1 cellular context compared by ENCODE assay signal in the genomic region with DNA sequence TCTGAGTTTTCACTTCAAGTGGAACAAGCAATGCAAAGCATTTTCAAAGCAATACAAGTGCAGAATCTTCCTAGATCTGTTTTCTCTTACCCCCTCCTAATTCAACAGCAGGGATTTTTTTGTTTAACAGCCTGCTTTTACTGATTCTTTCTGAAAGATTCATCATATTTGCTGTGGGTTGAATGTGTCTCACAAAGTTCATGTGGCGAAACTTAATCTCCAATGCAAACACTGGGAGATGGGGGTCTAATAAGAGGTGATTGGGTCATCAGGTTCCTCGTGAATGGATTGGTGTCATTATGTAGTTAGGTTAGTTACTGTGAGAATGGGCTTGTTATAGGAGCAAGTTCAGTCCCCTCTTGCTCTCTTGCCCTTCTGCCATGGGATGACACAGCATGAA.
A peak's percentile ranks its signal among the peaks of the same experiment; 100 is the strongest.
TF ChIP-seq lines count a peak whose summit lies in the region.

No MANE protein-coding gene starts in this region.

TF ChIP-seq in HepG2, 621 proteins besides CTCF, POLR2A, EP300 and RAD21 (continued from another document):
- TF ChIP-seq ZFP82 (CRISPR knock-in tag; IDR thresholded peaks at IDR 0.05; ENCODE audit: borderline replicate concordance): no peak
- TF ChIP-seq ZNF501 (CRISPR knock-in tag; IDR thresholded peaks at IDR 0.05): no peak
- peak; percentile 59 for TF ChIP-seq HNF4G (IDR thresholded peaks at IDR 0.05; ENCODE audit: borderline replicate concordance, low read depth, low read length)
- TF ChIP-seq HNF4G (CRISPR knock-in tag; IDR thresholded peaks at IDR 0.05; ENCODE audit: borderline replicate concordance, low read depth): no peak
- no peak for TF ChIP-seq SSRP1 (CRISPR knock-in tag; IDR thresholded peaks at IDR 0.05)
- no peak for TF ChIP-seq MTA3 (CRISPR knock-in tag; IDR thresholded peaks at IDR 0.05)
- 0 out of 2 replicates have a peak, but pooled peaks have one; percentile 52 for TF ChIP-seq POGZ (CRISPR knock-in tag; IDR thresholded peaks at IDR 0.05)
- TF ChIP-seq ZBTB21 (CRISPR knock-in tag; IDR thresholded peaks at IDR 0.05): no peak
- TF ChIP-seq, protein P1, sequence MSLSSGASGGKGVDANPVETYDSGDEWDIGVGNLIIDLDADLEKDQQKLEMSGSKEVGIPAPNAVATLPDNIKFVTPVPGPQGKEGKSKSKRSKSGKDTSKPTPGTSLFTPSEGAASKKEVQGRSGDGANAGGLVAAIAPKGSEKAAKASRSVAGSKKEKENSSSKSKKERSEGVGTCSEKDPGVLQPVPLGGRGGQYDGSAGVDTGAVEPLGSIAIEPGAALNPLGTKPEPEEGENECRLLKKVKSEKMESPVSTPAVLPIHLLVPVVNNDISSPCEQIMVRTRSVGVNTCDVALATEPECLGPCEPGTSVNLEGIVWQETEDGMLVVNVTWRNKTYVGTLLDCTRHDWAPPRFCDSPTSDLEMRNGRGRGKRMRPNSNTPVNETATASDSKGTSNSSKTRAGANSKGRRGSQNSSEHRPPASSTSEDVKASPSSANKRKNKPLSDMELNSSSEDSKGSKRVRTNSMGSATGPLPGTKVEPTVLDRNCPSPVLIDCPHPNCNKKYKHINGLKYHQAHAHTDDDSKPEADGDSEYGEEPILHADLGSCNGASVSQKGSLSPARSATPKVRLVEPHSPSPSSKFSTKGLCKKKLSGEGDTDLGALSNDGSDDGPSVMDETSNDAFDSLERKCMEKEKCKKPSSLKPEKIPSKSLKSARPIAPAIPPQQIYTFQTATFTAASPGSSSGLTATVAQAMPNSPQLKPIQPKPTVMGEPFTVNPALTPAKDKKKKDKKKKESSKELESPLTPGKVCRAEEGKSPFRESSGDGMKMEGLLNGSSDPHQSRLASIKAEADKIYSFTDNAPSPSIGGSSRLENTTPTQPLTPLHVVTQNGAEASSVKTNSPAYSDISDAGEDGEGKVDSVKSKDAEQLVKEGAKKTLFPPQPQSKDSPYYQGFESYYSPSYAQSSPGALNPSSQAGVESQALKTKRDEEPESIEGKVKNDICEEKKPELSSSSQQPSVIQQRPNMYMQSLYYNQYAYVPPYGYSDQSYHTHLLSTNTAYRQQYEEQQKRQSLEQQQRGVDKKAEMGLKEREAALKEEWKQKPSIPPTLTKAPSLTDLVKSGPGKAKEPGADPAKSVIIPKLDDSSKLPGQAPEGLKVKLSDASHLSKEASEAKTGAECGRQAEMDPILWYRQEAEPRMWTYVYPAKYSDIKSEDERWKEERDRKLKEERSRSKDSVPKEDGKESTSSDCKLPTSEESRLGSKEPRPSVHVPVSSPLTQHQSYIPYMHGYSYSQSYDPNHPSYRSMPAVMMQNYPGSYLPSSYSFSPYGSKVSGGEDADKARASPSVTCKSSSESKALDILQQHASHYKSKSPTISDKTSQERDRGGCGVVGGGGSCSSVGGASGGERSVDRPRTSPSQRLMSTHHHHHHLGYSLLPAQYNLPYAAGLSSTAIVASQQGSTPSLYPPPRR (CRISPR knock-in tag; IDR thresholded peaks at IDR 0.05; ENCODE audit: borderline replicate concordance): peak; percentile 67; the same call in 1 of the 2 replicates
- no peak for TF ChIP-seq ZBTB26 (CRISPR knock-in tag; IDR thresholded peaks at IDR 0.05; ENCODE audit: borderline replicate concordance)
